In genomic region chr1:202046748-202047708, GRCh38 we compare ENCODE assay signal across 1 cellular context.
TF ChIP-seq lines count a peak whose summit lies in the region.

No MANE protein-coding gene starts in this region.

TF ChIP-seq in H1, 55 proteins besides CTCF, POLR2A, EP300 and RAD21:
- TF ChIP-seq TEAD4 (IDR thresholded peaks at IDR 0.05; ENCODE audit: low read depth, low read length) (no peak), FOSL1 (IDR thresholded peaks at IDR 0.05; ENCODE audit: insufficient read depth, low read depth, low read length) (no peak), SUZ12 (IDR thresholded peaks at IDR 0.05; ENCODE audit: low read length) (no peak), CEBPB (IDR thresholded peaks at IDR 0.05; ENCODE audit: low read depth, low read length) (no peak)
